ENCODE assay signal across 8 cellular contexts in genomic region chr7:38215734-38216670, GRCh38. TPM values are rescaled to one million over a fixed set of nuclear protein-coding genes. Genes with fewer than 3 reads are reported as not detected.
DNase-seq lines count a peak whose midpoint lies in the region; ATAC-seq and TF ChIP-seq lines count a peak whose summit lies in the region.

No MANE protein-coding gene starts in this region.

- peaks cover 19% of the 10 kb centered on the region for H3K36me3 Mint-ChIP-seq in neural crest cell (ENCODE audit: low read depth)

- ATAC-seq in GM21576 (IDR thresholded peaks at IDR 0.05; ENCODE audit: unreplicated experiment) = peak; percentile 94
- ATAC-seq in stimulated activated naive CD8-positive, alpha-beta T cell treated with anti-CD3 and anti-CD28 coated beads, Interleukin-15, amount 100 ng/mL, for 72 hours = peak; percentile 79

- peaks cover 13% of the 10 kb centered on the region for H3K4me1 Mint-ChIP-seq in neural crest cell
- H3K4me1 Mint-ChIP-seq in stimulated activated naive CD8-positive, alpha-beta T cell treated with anti-CD3 and anti-CD28 coated beads, Interleukin-15, amount 100 ng/mL, for 72 hours = peaks cover 33% of the 10 kb centered on the region

- no peaks in the 10 kb centered on the region for H3K9me3 Mint-ChIP-seq in neural crest cell
- H3K9me3 Mint-ChIP-seq in stimulated activated naive CD8-positive, alpha-beta T cell treated with anti-CD3 and anti-CD28 coated beads, Interleukin-15, amount 100 ng/mL, for 72 hours = no peaks in the 10 kb centered on the region

- DNase-seq in DMS53 (lab: John Stamatoyannopoulos, UW) (peak; percentile 86), HuH-7.5 (ENCODE audit: low spot score) (peak; percentile 34), OCI-M1 (lab: John Stamatoyannopoulos, UW) (peak; percentile 87), fibroblast of peridontal ligament (ENCODE audit: extremely low read depth) (peak; percentile 95), neural crest cell (ENCODE audit: low read depth, low spot score) (peak; percentile 68)
- DNase-seq in activated T-cell treated with anti-CD3 and anti-CD28 coated beads, Interleukin-2, amount 50 U/mL, for 1 hour = peak; percentile 75
- peak; percentile 73 to 80 for DNase-seq in stimulated activated naive CD8-positive, alpha-beta T cell treated with anti-CD3 and anti-CD28 coated beads, Interleukin-15, amount 100 ng/mL, for 72 hours

- no peak overlapping the region for H3K4me3 Mint-ChIP-seq in neural crest cell
- H3K4me3 Mint-ChIP-seq in stimulated activated naive CD8-positive, alpha-beta T cell treated with anti-CD3 and anti-CD28 coated beads, Interleukin-15, amount 100 ng/mL, for 72 hours = no peak overlapping the region

- no peaks in the 10 kb centered on the region for H3K27me3 Mint-ChIP-seq in neural crest cell (ENCODE audit: low read depth)
- no peaks in the 10 kb centered on the region for H3K27me3 Mint-ChIP-seq in stimulated activated naive CD8-positive, alpha-beta T cell treated with anti-CD3 and anti-CD28 coated beads, Interleukin-15, amount 100 ng/mL, for 72 hours

- TF ChIP-seq CTCF in neural crest cell (conservative IDR thresholded peaks at IDR 0.05) = peak; percentile 93

- no peak overlapping the region for H3K27ac Mint-ChIP-seq in neural crest cell (ENCODE audit: unreplicated experiment)
- H3K27ac Mint-ChIP-seq in stimulated activated naive CD8-positive, alpha-beta T cell treated with anti-CD3 and anti-CD28 coated beads, Interleukin-15, amount 100 ng/mL, for 72 hours = peak overlapping the region in 1 of 2 donors; percentile 42

RNA-seq across cellular contexts. Expression of gene STARD3NL, which starts 38.0 kb away (rescaled TPM):
- total RNA-seq in neural crest cell = 61.5 and 62.4 TPM in 2 replicates

Comparison
In these comparisons a context has a peak if more than half of its experiments do, and no peak if none do; other contexts are left out.
1. Peak in every context shown above with its lines: DNase-seq and ATAC-seq.
2. DNase-seq: peak in every context shown above with its lines; median percentile 95 in fibroblast of peridontal ligament; 87 in OCI-M1; 86 in DMS53; 76 in stimulated activated naive CD8-positive, alpha-beta T cell treated with anti-CD3 and anti-CD28 coated beads, Interleukin-15, amount 100 ng/mL, for 72 hours; 75 in activated T-cell treated with anti-CD3 and anti-CD28 coated beads, Interleukin-2, amount 50 U/mL, for 1 hour; 68 in neural crest cell; 34 in HuH-7.5.